In the genomic region with DNA sequence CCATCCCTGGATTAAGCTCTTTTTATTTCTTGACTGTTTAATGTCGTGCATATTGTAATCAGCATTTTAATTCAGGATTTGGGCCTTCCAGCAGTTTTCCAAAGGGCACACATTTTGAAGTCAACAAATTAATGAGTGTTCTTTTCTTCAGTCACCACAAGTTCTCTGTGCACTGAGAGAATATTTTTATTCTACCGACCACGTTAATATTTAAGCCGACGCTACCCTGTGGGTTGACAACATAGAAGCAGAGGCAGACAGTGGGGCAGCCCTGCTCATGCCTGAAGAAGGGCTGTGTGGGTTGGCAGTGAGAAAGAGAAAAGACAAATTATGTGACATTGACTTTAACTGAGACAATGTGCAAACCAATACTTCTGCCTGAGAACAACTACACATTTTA, we compare ENCODE assay signal across 19 cellular contexts.
"Had no signal": no experiment of that assay in that cellular context is flagged by ENCODE, and none has a peak within 500 bp of the region (broad histone marks: within the 10 kb centered on the region; RNA-seq: fewer than 3 reads in every experiment).

No MANE protein-coding gene starts in this region.

- H3K79me2 ChIP-seq: hepatocyte had no signal

- H3K27me3 Mint-ChIP-seq: stimulated activated naive B cell treated with anti-CD40 and anti-IgM and Interleukin-4, amounts not matched to agents 10 μg/mL and 1 μg/mL and 100 μg/mL, for 72 hours; stimulated activated naive CD8-positive, alpha-beta T cell treated with anti-CD3 and anti-CD28 coated beads, Interleukin-15, amount 100 ng/mL, for 72 hours had no signal

- H3K4me3 ChIP-seq: coronary artery, hepatocyte, psoas muscle, testis, tibial nerve had no signal

- H3K36me3 ChIP-seq: tibial nerve had no signal

- DNase-seq: effector CD4-positive, alpha-beta T cell; endodermal cell; erythroblast; foreskin keratinocyte; head of caudate nucleus; psoas muscle; stimulated activated CD4-positive, alpha-beta T cell treated with anti-CD3 and anti-CD28 coated beads, Interleukin-2, amount 100 ng/mL, for 24 hours; stimulated activated CD4-positive, alpha-beta T cell treated with anti-CD3 and anti-CD28 coated beads, Interleukin-4, amount 100 ng/mL, for 4 hours; stimulated activated naive B cell treated with anti-CD40 and anti-IgM and Interleukin-4, amounts not matched to agents 10 μg/mL and 1 μg/mL and 100 μg/mL, for 72 hours; stimulated activated naive CD8-positive, alpha-beta T cell treated with anti-CD3 and anti-CD28 coated beads, Interleukin-15, amount 100 ng/mL, for 72 hours; testis had no signal

- FAIRE-seq: endothelial cell of umbilical vein had no signal

- H3K4me2 ChIP-seq: hepatocyte had no signal

- H3K4me1 ChIP-seq: foreskin keratinocyte, psoas muscle, testis, tibial nerve had no signal

- H3K9me3 ChIP-seq: neutrophil, psoas muscle, testis, tibial nerve had no signal

- H2AFZ ChIP-seq: hepatocyte had no signal

- H3K4me3 Mint-ChIP-seq: endodermal cell; mesothelial cell of epicardium; stimulated activated naive B cell treated with anti-CD40 and anti-IgM and Interleukin-4, amounts not matched to agents 10 μg/mL and 1 μg/mL and 100 μg/mL, for 72 hours; stimulated activated naive CD8-positive, alpha-beta T cell treated with anti-CD3 and anti-CD28 coated beads, Interleukin-15, amount 100 ng/mL, for 72 hours had no signal

- H3K27ac ChIP-seq: coronary artery, foreskin keratinocyte, hepatocyte, neutrophil, psoas muscle, testis, tibial nerve had no signal

- H3K27me3 ChIP-seq: foreskin keratinocyte, hepatocyte, neutrophil, testis, tibial nerve had no signal

- ATAC-seq: foreskin keratinocyte; left lobe of liver; psoas muscle; sciatic nerve; stimulated activated naive B cell treated with anti-CD40 and anti-IgM and Interleukin-4, amounts not matched to agents 10 μg/mL and 1 μg/mL and 100 μg/mL, for 72 hours; stimulated activated naive CD8-positive, alpha-beta T cell treated with anti-CD3 and anti-CD28 coated beads, Interleukin-15, amount 100 ng/mL, for 72 hours had no signal

- H3K36me3 Mint-ChIP-seq: mesothelial cell of epicardium; stimulated activated naive B cell treated with anti-CD40 and anti-IgM and Interleukin-4, amounts not matched to agents 10 μg/mL and 1 μg/mL and 100 μg/mL, for 72 hours had no signal

- H3K27ac Mint-ChIP-seq: endodermal cell; mesothelial cell of epicardium; stimulated activated naive B cell treated with anti-CD40 and anti-IgM and Interleukin-4, amounts not matched to agents 10 μg/mL and 1 μg/mL and 100 μg/mL, for 72 hours; stimulated activated naive CD8-positive, alpha-beta T cell treated with anti-CD3 and anti-CD28 coated beads, Interleukin-15, amount 100 ng/mL, for 72 hours had no signal

- H3K4me1 Mint-ChIP-seq: mesothelial cell of epicardium had no signal

- H3K9me3 Mint-ChIP-seq: endodermal cell; mesothelial cell of epicardium; stimulated activated naive B cell treated with anti-CD40 and anti-IgM and Interleukin-4, amounts not matched to agents 10 μg/mL and 1 μg/mL and 100 μg/mL, for 72 hours; stimulated activated naive CD8-positive, alpha-beta T cell treated with anti-CD3 and anti-CD28 coated beads, Interleukin-15, amount 100 ng/mL, for 72 hours had no signal
